10 cellular contexts compared by ENCODE assay signal in genomic region chr17:968812-969766, GRCh38. TPM values are rescaled to one million over a fixed set of nuclear protein-coding genes. Genes with fewer than 3 reads are reported as not detected.
A peak's percentile ranks its signal among the peaks of the same experiment; 100 is the strongest.
DNase-seq lines count a peak whose midpoint lies in the region; ATAC-seq and TF ChIP-seq lines count a peak whose summit lies in the region.
"Had no signal": no experiment of that assay in that cellular context is flagged by ENCODE, and none has a peak within 500 bp of the region (broad histone marks: within the 10 kb centered on the region; RNA-seq: fewer than 3 reads in every experiment).

No MANE protein-coding gene starts in this region.

- H3K27ac ChIP-seq in RWPE2 (ENCODE audit: poor library complexity, severe bottlenecking), result peak overlapping the region; percentile 98
- peak overlapping the region; percentile 76 for H3K27ac ChIP-seq in foreskin keratinocyte
- H3K27ac ChIP-seq in Peyer's patch, result peak overlapping the region in 1 of 4 donors; percentile 78

- no peak for TF ChIP-seq CTCF in RWPE2 (IDR thresholded peaks at IDR 0.05; ENCODE audit: poor library complexity, severe bottlenecking)
- no peak for TF ChIP-seq CTCF in foreskin keratinocyte (conservative IDR thresholded peaks at IDR 0.05)
- TF ChIP-seq CTCF in Peyer's patch (IDR thresholded peaks at IDR 0.05), result no peak

- no peaks in the 10 kb centered on the region for H3K9me3 ChIP-seq in RWPE2 (ENCODE audit: severe bottlenecking)
- H3K9me3 ChIP-seq in Peyer's patch, result no peaks in the 10 kb centered on the region

- ATAC-seq in RWPE2 (ENCODE audit: low read depth) (no peak; the same call in 2 of the 3 replicates), foreskin keratinocyte (peak; percentile 42)
- no peak for ATAC-seq in stimulated activated memory B cell treated with anti-CD40 and anti-IgM and Interleukin-4, amounts not matched to agents 10 μg/mL and 1 μg/mL and 100 μg/mL, for 72 hours

- no peak overlapping the region for H3K27ac Mint-ChIP-seq in stimulated activated memory B cell treated with anti-CD40 and anti-IgM and Interleukin-4, amounts not matched to agents 10 μg/mL and 1 μg/mL and 100 μg/mL, for 72 hours
- H3K27ac Mint-ChIP-seq: activated CD4-positive, alpha-beta memory T cell treated with anti-CD3 and anti-CD28 coated beads for 36 hours had no signal

- H3K36me3 ChIP-seq in H7 (replicated peaks; ENCODE audit: control insufficient read depth, insufficient read depth, low read length) (no peaks in the 10 kb centered on the region), RWPE2 (ENCODE audit: low read depth) (peaks cover 43% of the 10 kb centered on the region), Peyer's patch (no peaks in the 10 kb centered on the region)

- H3K9me3 Mint-ChIP-seq in stimulated activated memory B cell treated with anti-CD40 and anti-IgM and Interleukin-4, amounts not matched to agents 10 μg/mL and 1 μg/mL and 100 μg/mL, for 72 hours, result no peaks in the 10 kb centered on the region
- H3K9me3 Mint-ChIP-seq: activated CD4-positive, alpha-beta memory T cell treated with anti-CD3 and anti-CD28 coated beads for 36 hours had no signal

- no peaks in the 10 kb centered on the region for H3K36me3 Mint-ChIP-seq in stimulated activated memory B cell treated with anti-CD40 and anti-IgM and Interleukin-4, amounts not matched to agents 10 μg/mL and 1 μg/mL and 100 μg/mL, for 72 hours
- H3K36me3 Mint-ChIP-seq: activated CD4-positive, alpha-beta memory T cell treated with anti-CD3 and anti-CD28 coated beads for 36 hours had no signal

- H3K4me1 ChIP-seq in RWPE2 (ENCODE audit: insufficient read depth, poor library complexity, severe bottlenecking) (peaks cover 50% of the 10 kb centered on the region), foreskin keratinocyte (peaks cover 29% of the 10 kb centered on the region), Peyer's patch (no peaks in the 10 kb centered on the region)

- H3K27me3 Mint-ChIP-seq in stimulated activated memory B cell treated with anti-CD40 and anti-IgM and Interleukin-4, amounts not matched to agents 10 μg/mL and 1 μg/mL and 100 μg/mL, for 72 hours, result peaks cover 37% of the 10 kb centered on the region

- H3K4me3 Mint-ChIP-seq in stimulated activated memory B cell treated with anti-CD40 and anti-IgM and Interleukin-4, amounts not matched to agents 10 μg/mL and 1 μg/mL and 100 μg/mL, for 72 hours, result no peak overlapping the region
- H3K4me3 Mint-ChIP-seq: activated CD4-positive, alpha-beta memory T cell treated with anti-CD3 and anti-CD28 coated beads for 36 hours had no signal

- H3K4me3 ChIP-seq in H7 (ENCODE audit: insufficient read depth, low read depth, low read length) (no peak overlapping the region), RWPE2 (ENCODE audit: severe bottlenecking) (peak overlapping the region; percentile 1), skeletal muscle cell (ENCODE audit: low read depth, low read length) (peak overlapping the region; percentile 27), Peyer's patch (no peak overlapping the region)

- DNase-seq in H7, result peak; percentile 19
- DNase-seq in RWPE2 (ENCODE audit: low spot score), result no peak
- DNase-seq in foreskin keratinocyte, result peak; percentile 56 to 78
- DNase-seq in skeletal muscle cell (ENCODE audit: low read depth), result no peak
- DNase-seq in Peyer's patch, result no peak
- no peak for DNase-seq in OCI-M1 (lab: John Stamatoyannopoulos, UW)
- DNase-seq in CD1c-positive myeloid dendritic cell (ENCODE audit: extremely low spot score), result no peak
- DNase-seq: activated CD4-positive, alpha-beta memory T cell treated with anti-CD3 and anti-CD28 coated beads for 36 hours; stimulated activated naive CD4-positive, alpha-beta T cell had no signal

- no peak for TF ChIP-seq POLR2A in Peyer's patch (IDR thresholded peaks at IDR 0.05)

- H3K27me3 ChIP-seq in H7 (ENCODE audit: control insufficient read depth, insufficient read depth, low read length), result no peaks in the 10 kb centered on the region
- H3K27me3 ChIP-seq in RWPE2 (ENCODE audit: insufficient read depth, poor library complexity, severe bottlenecking), result no peaks in the 10 kb centered on the region
- no peaks in the 10 kb centered on the region for H3K27me3 ChIP-seq in foreskin keratinocyte
- H3K27me3 ChIP-seq in Peyer's patch, result no peaks in the 10 kb centered on the region

- H3K4me1 Mint-ChIP-seq in stimulated activated memory B cell treated with anti-CD40 and anti-IgM and Interleukin-4, amounts not matched to agents 10 μg/mL and 1 μg/mL and 100 μg/mL, for 72 hours, result no peaks in the 10 kb centered on the region

RNA-seq across cellular contexts. Expression of gene NXN, which starts 10.5 kb away (rescaled TPM):
- 127 and 142 TPM in 2 replicates for total RNA-seq in H7 (2014; rRNA removed; shearing (Covaris generic))
- total RNA-seq in foreskin keratinocyte (74.7 and 94.8 TPM in 2 replicates), Peyer's patch (10 to 100 TPM in 2 of 4 donors, 1 to 10 TPM in 2; 2.1 to 14.0 (median 8.6) TPM)
- polyA plus RNA-seq in foreskin keratinocyte, result 69.8 and 84.0 TPM in 2 replicates

RNA-seq across cellular contexts. Expression of gene TIMM22, which starts 27.8 kb away (rescaled TPM):
- total RNA-seq in H7 (2014; rRNA removed; shearing (Covaris generic)), result 20.8 and 31.0 TPM in 2 replicates
- total RNA-seq in foreskin keratinocyte (16.4 and 17.6 TPM in 2 replicates), Peyer's patch (10 to 100 TPM in 3 of 4 donors, 1 to 10 TPM in 1; 9.0 to 18.2 (median 11.2) TPM)
- polyA plus RNA-seq in foreskin keratinocyte, result 20.6 and 20.7 TPM in 2 replicates

Comparison
In these comparisons a context has a peak if more than half of its experiments do, and no peak if none do; other contexts are left out.
1. DNase-seq: peak in H7 (single experiment) and foreskin keratinocyte (2 of 2); none in RWPE2 (single experiment), skeletal muscle cell (single experiment), Peyer's patch (0 of 3), OCI-M1 (single experiment) and CD1c-positive myeloid dendritic cell (single experiment).
2. H3K4me3 ChIP-seq: peak in RWPE2 (single experiment) and skeletal muscle cell (single experiment); none in H7 (single experiment) and Peyer's patch (0 of 4).